ENCODE assay signal across 10 cellular contexts in genomic region chr13:30905932-30906383, GRCh38. TPM values are rescaled to one million over a fixed set of nuclear protein-coding genes. Genes with fewer than 3 reads are reported as not detected.
A peak's percentile ranks its signal among the peaks of the same experiment; 100 is the strongest.
DNase-seq lines count a peak whose midpoint lies in the region; ATAC-seq and TF ChIP-seq lines count a peak whose summit lies in the region.
"Had no signal": no experiment of that assay in that cellular context is flagged by ENCODE, and none has a peak within 500 bp of the region (broad histone marks: within the 10 kb centered on the region; RNA-seq: fewer than 3 reads in every experiment).

Gene MEDAG (plus strand): TSS chr13:30906271. CDS start chr13:30906516, 245 bp downstream.

- H3K4me3 ChIP-seq in iPS-20b (ENCODE audit: low read length) (peak within 1 kb of the TSS; percentile 53; the same call in 1 of the 2 replicates), gastrocnemius medialis (peak within 1 kb of the TSS; percentile 46 to 56 (median 49))

- DNase-seq in GM03348 (ENCODE audit: low spot score) (peak; percentile 76), dermis blood vessel endothelial cell (peak; percentile 81), gastrocnemius medialis (peak; percentile 52 to 83)
- DNase-seq: activated CD4-positive, alpha-beta T cell treated with anti-CD3 and anti-CD28 coated beads, Interleukin-2, amount 50 U/mL, for 1 hour; effector memory CD4-positive, alpha-beta T cell had no signal

- no peak within 1 kb of the TSS for H3K27ac ChIP-seq in iPS-20b (ENCODE audit: low read length)
- H3K27ac ChIP-seq in gastrocnemius medialis = peak within 1 kb of the TSS; percentile 53 to 74 (median 64)

- peak; percentile 74 to 84 for ATAC-seq in gastrocnemius medialis
- no peak for ATAC-seq in GM21381 (IDR thresholded peaks at IDR 0.05; ENCODE audit: unreplicated experiment)
- ATAC-seq in GM18870 (IDR thresholded peaks at IDR 0.05; ENCODE audit: unreplicated experiment) = no peak
- no peak for ATAC-seq in GM18517 (IDR thresholded peaks at IDR 0.05; ENCODE audit: unreplicated experiment)
- no peak for ATAC-seq in GM18867 (IDR thresholded peaks at IDR 0.05; ENCODE audit: unreplicated experiment)

- no peak for TF ChIP-seq CTCF in gastrocnemius medialis (IDR thresholded peaks at IDR 0.05 in 4 of 5, conservative IDR thresholded peaks at IDR 0.05 in 1 of 5)

- intact Hi-C loops in gastrocnemius medialis (cut with DNase I; ENCODE audit: low total_unique reads) = no loop called here

- H3K4me1 ChIP-seq in iPS-20b (ENCODE audit: insufficient read depth, low read length) = no peaks in the 10 kb centered on the region; the same call in 1 of the 2 replicates
- peaks cover 0 to 4% of the 10 kb centered on the region in 2 donors for H3K4me1 ChIP-seq in gastrocnemius medialis

- H3K9me3 ChIP-seq in iPS-20b (ENCODE audit: insufficient read depth, low read depth, low read length) = no peaks in the 10 kb centered on the region
- H3K9me3 ChIP-seq in gastrocnemius medialis = no peaks in the 10 kb centered on the region

- TF ChIP-seq POLR2A in gastrocnemius medialis (IDR thresholded peaks at IDR 0.05) = peak; percentile 7 to 29

- peaks cover 58% of the 10 kb centered on the region for H3K27me3 ChIP-seq in iPS-20b (ENCODE audit: insufficient read depth, low read length)
- H3K27me3 ChIP-seq in gastrocnemius medialis = peaks cover 11 to 27% (median 18%) of the 10 kb centered on the region in 3 donors

- H3K36me3 ChIP-seq in iPS-20b (ENCODE audit: insufficient read depth, low read depth, low read length) (no peaks in the 10 kb centered on the region), gastrocnemius medialis (no peaks in the 10 kb centered on the region)

- in situ Hi-C loops in gastrocnemius medialis (cut with MboI; ENCODE audit: low sequenced_read_pairs in 4 of 4) = no loop called here

- H3K9ac ChIP-seq in iPS-20b (ENCODE audit: low read depth, low read length) = no peak within 1 kb of the TSS

RNA-seq across cellular contexts. Expression of gene MEDAG, which starts in this region (rescaled TPM):
- total RNA-seq in dermis blood vessel endothelial cell = 30.6 and 37.1 TPM in 2 replicates
- 10 to 100 TPM; 12.8 to 37.7 (median 23.3) TPM for total RNA-seq in gastrocnemius medialis

Comparison
In these comparisons a context has a peak if more than half of its experiments do, and no peak if none do; other contexts are left out.
1. ATAC-seq: peak in gastrocnemius medialis (2 of 2); none in GM21381 (single experiment), GM18870 (single experiment), GM18517 (single experiment) and GM18867 (single experiment).
2. Peak in every context shown above with its lines, with median percentiles within 50 percentile points of each other: DNase-seq.